1 cellular context compared by ENCODE assay signal in the genomic region with DNA sequence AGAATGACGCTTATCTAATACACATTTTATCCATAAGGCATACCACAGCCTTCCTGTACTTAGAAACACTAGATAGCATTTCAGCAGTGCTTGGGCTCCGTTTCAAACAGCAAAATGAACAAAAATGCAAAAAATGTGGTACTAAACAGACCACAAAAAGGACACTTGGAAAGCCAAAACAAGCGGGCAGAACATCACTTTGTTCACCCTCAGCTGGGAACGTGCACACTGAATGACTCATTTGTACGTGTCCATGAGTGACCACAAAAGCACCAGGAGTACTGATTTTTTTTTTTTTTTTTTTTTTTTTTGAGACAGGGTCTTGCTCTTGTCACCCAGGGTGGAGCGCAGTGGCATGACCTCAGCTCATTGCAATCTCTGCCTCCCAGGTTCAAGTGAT.
TF ChIP-seq lines count a peak whose summit lies in the region.

No MANE protein-coding gene starts in this region.

TF ChIP-seq in HCT116, 20 proteins besides CTCF, POLR2A, EP300 and RAD21 (continued from another document):
- TF ChIP-seq, protein P1, sequence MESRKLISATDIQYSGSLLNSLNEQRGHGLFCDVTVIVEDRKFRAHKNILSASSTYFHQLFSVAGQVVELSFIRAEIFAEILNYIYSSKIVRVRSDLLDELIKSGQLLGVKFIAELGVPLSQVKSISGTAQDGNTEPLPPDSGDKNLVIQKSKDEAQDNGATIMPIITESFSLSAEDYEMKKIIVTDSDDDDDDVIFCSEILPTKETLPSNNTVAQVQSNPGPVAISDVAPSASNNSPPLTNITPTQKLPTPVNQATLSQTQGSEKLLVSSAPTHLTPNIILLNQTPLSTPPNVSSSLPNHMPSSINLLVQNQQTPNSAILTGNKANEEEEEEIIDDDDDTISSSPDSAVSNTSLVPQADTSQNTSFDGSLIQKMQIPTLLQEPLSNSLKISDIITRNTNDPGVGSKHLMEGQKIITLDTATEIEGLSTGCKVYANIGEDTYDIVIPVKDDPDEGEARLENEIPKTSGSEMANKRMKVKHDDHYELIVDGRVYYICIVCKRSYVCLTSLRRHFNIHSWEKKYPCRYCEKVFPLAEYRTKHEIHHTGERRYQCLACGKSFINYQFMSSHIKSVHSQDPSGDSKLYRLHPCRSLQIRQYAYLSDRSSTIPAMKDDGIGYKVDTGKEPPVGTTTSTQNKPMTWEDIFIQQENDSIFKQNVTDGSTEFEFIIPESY (IDR thresholded peaks at IDR 0.05; ENCODE audit: extremely low read depth, insufficient replicate concordance, low read length) = no peak
